Comparison of ENCODE assay signal across 8 cellular contexts in the genomic region with DNA sequence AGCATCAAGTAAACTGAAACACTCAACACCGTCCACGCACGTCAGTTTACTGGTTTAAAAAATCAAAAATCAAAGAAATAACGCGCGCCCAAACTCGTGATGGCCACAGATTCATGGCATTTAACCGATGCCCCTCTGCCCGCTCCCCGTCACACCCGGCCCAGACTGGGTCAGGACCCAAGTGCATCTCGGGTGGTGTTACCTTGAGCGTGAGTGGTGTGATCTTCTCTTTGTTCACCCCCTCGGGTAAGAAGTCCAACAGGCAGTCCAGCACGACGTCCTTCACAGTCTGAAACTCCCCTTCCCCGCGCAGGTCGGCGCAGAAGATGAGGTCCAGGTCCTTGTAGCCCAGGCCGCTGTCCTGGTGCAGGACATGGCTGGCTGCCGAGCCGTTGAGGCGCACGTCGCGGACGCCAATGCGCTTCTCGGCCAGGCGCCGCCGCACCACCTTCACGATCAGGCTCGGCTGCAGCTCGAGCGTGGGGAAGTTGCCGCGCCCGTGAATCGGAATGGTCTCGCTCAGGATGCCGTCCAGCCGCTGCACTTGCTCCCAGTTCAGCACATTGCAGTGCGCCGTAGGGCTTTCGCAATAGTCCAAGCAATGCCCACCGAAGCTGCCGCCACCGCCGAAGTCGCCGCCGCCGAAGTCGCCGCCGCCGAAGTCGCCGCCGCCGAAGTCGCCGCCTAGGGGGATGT. TPM values are rescaled to one million over a fixed set of nuclear protein-coding genes. Genes with fewer than 3 reads are reported as not detected.
DNase-seq lines count a peak whose midpoint lies in the region; ATAC-seq and TF ChIP-seq lines count a peak whose summit lies in the region.

No MANE protein-coding gene starts in this region.

- no peaks in the 10 kb centered on the region for H3K4me1 ChIP-seq in H9 (ENCODE audit: insufficient read depth, low read length)
- peaks cover 6% of the 10 kb centered on the region; the same call in 1 of the 2 replicates for H3K4me1 ChIP-seq in iPS-20b (ENCODE audit: insufficient read depth, low read length)
- peaks cover 21 to 28% (median 27%) of the 10 kb centered on the region in 3 donors for H3K4me1 ChIP-seq in skeletal muscle tissue (ENCODE audit: control insufficient read depth in 3 of 3, insufficient read depth in 3 of 3, low read length in 3 of 3)

- DNase-seq in AG04449 (ENCODE audit: low read depth, low spot score) = no peak
- peak; percentile 39 for DNase-seq in H9
- DNase-seq in brain microvascular endothelial cell = peak; percentile 22

- H3K9me3 ChIP-seq in H9 (ENCODE audit: control insufficient read depth, low read depth, low read length) (no peaks in the 10 kb centered on the region), iPS-20b (ENCODE audit: insufficient read depth, low read depth, low read length) (no peaks in the 10 kb centered on the region), skeletal muscle tissue (ENCODE audit: control insufficient read depth in 3 of 3, low read length in 3 of 3) (no peaks in the 10 kb centered on the region)

- peaks cover 0 to 3% (median 0%) of the 10 kb centered on the region in 3 experiments; a peak in 2 of 7 replicates for H3K36me3 Mint-ChIP-seq in H9 (ENCODE audit: insufficient read depth in 1 of 3, low read depth in 3 of 3)
- H3K36me3 Mint-ChIP-seq in T-helper 1 cell treated with Interleukin-12 subunit alpha and Interleukin-12 subunit beta and Interleukin-4 antibody, amounts not matched to agents 30 μg/mL and 1 μg/mL, for 36 hours (ENCODE audit: low read depth) = peaks cover 1% of the 10 kb centered on the region

- no peak overlapping the region for H4K91ac ChIP-seq in H9 (ENCODE audit: insufficient read length, low read depth, low read length)

- no peaks in the 10 kb centered on the region for H3K79me2 ChIP-seq in H9 (ENCODE audit: insufficient read depth, low read length)

- H3K27me3 ChIP-seq in H9 (ENCODE audit: insufficient read depth, low read length) (peaks cover 7% of the 10 kb centered on the region; the same call in 1 of the 2 replicates), brain microvascular endothelial cell (replicated peaks) (no peaks in the 10 kb centered on the region), iPS-20b (ENCODE audit: insufficient read depth, low read length) (peaks cover 51% of the 10 kb centered on the region), skeletal muscle tissue (ENCODE audit: control insufficient read depth in 3 of 3, insufficient read depth in 3 of 3, low read length in 3 of 3) (no peaks in the 10 kb centered on the region)

- peak overlapping the region; percentile 70 for H3K4me2 ChIP-seq in H9 (ENCODE audit: insufficient read depth, insufficient read length, low read length)

- H3K27ac Mint-ChIP-seq in H9 = no peak overlapping the region
- H3K27ac Mint-ChIP-seq in T-helper 1 cell treated with Interleukin-12 subunit alpha and Interleukin-12 subunit beta and Interleukin-4 antibody, amounts not matched to agents 30 μg/mL and 1 μg/mL, for 36 hours = no peak overlapping the region

- POLR2A ChIA-PET in AG04449 (lab: Yijun Ruan, JAX) = interaction anchor here (0.9 to 3.1 kb wide), 7 partner anchors 16 to 1297 kb away, joined by 3 to 32 read pairs (median 22); no protein-coding TSS in a partner anchor

- peaks cover 0 to 2% of the 10 kb centered on the region in 2 experiments; a peak in 1 of 5 replicates for H3K9me3 Mint-ChIP-seq in H9
- no peaks in the 10 kb centered on the region for H3K9me3 Mint-ChIP-seq in T-helper 1 cell treated with Interleukin-12 subunit alpha and Interleukin-12 subunit beta and Interleukin-4 antibody, amounts not matched to agents 30 μg/mL and 1 μg/mL, for 36 hours

- no peak overlapping the region for H2BK120ac ChIP-seq in H9 (ENCODE audit: low read depth, low read length, poor library complexity, severe bottlenecking)

- H3K18ac ChIP-seq in H9 (ENCODE audit: insufficient read length, low read depth, low read length) = peak overlapping the region; percentile 3

- H4K20me1 ChIP-seq in H9 (ENCODE audit: control insufficient read depth, insufficient read depth, insufficient read length) = no peaks in the 10 kb centered on the region

- no peak overlapping the region for H2BK15ac ChIP-seq in H9 (ENCODE audit: low read depth, low read length)

- in situ Hi-C loops in brain microvascular endothelial cell (cut with HindIII; ENCODE audit: low pct_ligation_motif_present, low sequenced_read_pairs) = loop anchor here (25.0 kb wide), 1 partner anchor 286 kb away; no protein-coding TSS in a partner anchor

- peak overlapping the region; percentile 15 for H3K9ac ChIP-seq in H9 (ENCODE audit: extremely low read depth, insufficient read length, low read length)
- H3K9ac ChIP-seq in iPS-20b (ENCODE audit: low read depth, low read length) = peak overlapping the region; percentile 44; the same call in 1 of the 2 replicates
- peak overlapping the region; percentile 87 to 95 (median 90) for H3K9ac ChIP-seq in skeletal muscle tissue (ENCODE audit: low read depth in 1 of 3, low read length in 3 of 3)

- H3K4me1 Mint-ChIP-seq in H9 = peaks cover 21 to 23% of the 10 kb centered on the region in 2 experiments
- peaks cover 11% of the 10 kb centered on the region for H3K4me1 Mint-ChIP-seq in T-helper 1 cell treated with Interleukin-12 subunit alpha and Interleukin-12 subunit beta and Interleukin-4 antibody, amounts not matched to agents 30 μg/mL and 1 μg/mL, for 36 hours (ENCODE audit: low read depth)

- H3K14ac ChIP-seq in H9 (ENCODE audit: insufficient read depth, low read length) = peak overlapping the region; percentile 33

- H4K5ac ChIP-seq in H9 (ENCODE audit: insufficient read length, low read depth, low read length) = no peak overlapping the region

- no peak overlapping the region for H4K8ac ChIP-seq in H9 (replicated peaks; ENCODE audit: insufficient read length, low read depth, low read length)

- H3K36me3 ChIP-seq in brain microvascular endothelial cell (replicated peaks) (no peaks in the 10 kb centered on the region), iPS-20b (ENCODE audit: insufficient read depth, low read depth, low read length) (no peaks in the 10 kb centered on the region), skeletal muscle tissue (ENCODE audit: control insufficient read depth in 3 of 3, insufficient read depth in 3 of 3, low read length in 3 of 3) (peaks cover 0 to under 1% (median 0%) of the 10 kb centered on the region in 3 donors)

- no peak for ATAC-seq in HG02798 (IDR thresholded peaks at IDR 0.05; ENCODE audit: poor library complexity, unreplicated experiment)
- ATAC-seq in GM18868 (IDR thresholded peaks at IDR 0.05; ENCODE audit: unreplicated experiment) = no peak

- no peak overlapping the region for H2BK5ac ChIP-seq in H9 (ENCODE audit: insufficient read length, low read length)

- no peak overlapping the region for H2AK5ac ChIP-seq in H9 (ENCODE audit: insufficient read length, low read length)

- H3K4ac ChIP-seq in H9 (ENCODE audit: low read depth, low read length) = no peak overlapping the region

- no peak overlapping the region for H3K27ac ChIP-seq in H9 (ENCODE audit: insufficient read length, low read depth, low read length)
- peak overlapping the region; percentile 87 for H3K27ac ChIP-seq in brain microvascular endothelial cell
- no peak overlapping the region for H3K27ac ChIP-seq in iPS-20b (ENCODE audit: low read length)
- peak overlapping the region; percentile 95 for H3K27ac ChIP-seq in skeletal muscle tissue (ENCODE audit: low read depth, low read length)

- CTCF ChIA-PET in AG04449 (lab: Yijun Ruan, JAX) = interaction anchor here (2.4 to 3.8 kb wide), 3 partner anchors 11 to 426 kb away, joined by 8 to 20 read pairs (median 16); no protein-coding TSS in a partner anchor

- peaks cover 43% of the 10 kb centered on the region for H3K27me3 Mint-ChIP-seq in H9 (ENCODE audit: low read depth)
- H3K27me3 Mint-ChIP-seq in T-helper 1 cell treated with Interleukin-12 subunit alpha and Interleukin-12 subunit beta and Interleukin-4 antibody, amounts not matched to agents 30 μg/mL and 1 μg/mL, for 36 hours (ENCODE audit: low read depth) = peaks cover 50% of the 10 kb centered on the region

- no peak overlapping the region for H3K23ac ChIP-seq in H9 (ENCODE audit: insufficient read length, low read depth, low read length)

- H3K79me1 ChIP-seq in H9 (ENCODE audit: insufficient read depth, low read depth, low read length, poor library complexity, severe bottlenecking) = no peaks in the 10 kb centered on the region

- H3K23me2 ChIP-seq in H9 (ENCODE audit: insufficient read length, low read depth, low read length, poor library complexity, severe bottlenecking) = peaks cover 12% of the 10 kb centered on the region

- no peak overlapping the region for H2BK12ac ChIP-seq in H9 (ENCODE audit: insufficient read length, low read depth, low read length)

- H2BK20ac ChIP-seq in H9 (ENCODE audit: low read depth, low read length, poor library complexity, severe bottlenecking) = no peak overlapping the region

- no peak overlapping the region for H3T11ph ChIP-seq in H9 (ENCODE audit: low read length)

- H3K4me3 ChIP-seq in AG04449 (ENCODE audit: low read depth, low read length) = peak overlapping the region; percentile 96
- peak overlapping the region; percentile 86 for H3K4me3 ChIP-seq in brain microvascular endothelial cell (ENCODE audit: low read depth, low read length)
- H3K4me3 ChIP-seq in iPS-20b (ENCODE audit: low read length) = peak overlapping the region; percentile 88
- peak overlapping the region; percentile 92 to 95 (median 94) for H3K4me3 ChIP-seq in skeletal muscle tissue (ENCODE audit: low read length in 3 of 3)

- no CpG with 5 or more reads among the region's 65 CpGs for WGBS in H9 (ENCODE audit: extremely low coverage, insufficient read length, low lambda C conversion rate)

- H3K56ac ChIP-seq in H9 (ENCODE audit: insufficient read length, low read depth, low read length) = no peak overlapping the region

- no peak for TF ChIP-seq CTCF in AG04449 (IDR thresholded peaks at IDR 0.05; ENCODE audit: insufficient read depth, low read length, missing control alignments)
- TF ChIP-seq CTCF in H9 (conservative IDR thresholded peaks at IDR 0.05) = no peak
- no peak for TF ChIP-seq CTCF in brain microvascular endothelial cell (IDR thresholded peaks at IDR 0.05; ENCODE audit: low read depth, low read length, missing control alignments)

- H3K4me3 Mint-ChIP-seq in H9 = peak overlapping the region; percentile 90 to 91
- H3K4me3 Mint-ChIP-seq in T-helper 1 cell treated with Interleukin-12 subunit alpha and Interleukin-12 subunit beta and Interleukin-4 antibody, amounts not matched to agents 30 μg/mL and 1 μg/mL, for 36 hours = peak overlapping the region; percentile 91

- H2AFZ ChIP-seq in H9 (ENCODE audit: low read length) = peak overlapping the region; percentile 60

RNA-seq across cellular contexts. Expression of a gene that starts 0.9 kb away (rescaled TPM):
- 1.4 and 1.6 TPM in 2 replicates for total RNA-seq in H9 (2021)
- total RNA-seq in skeletal muscle tissue = 28.2 TPM

Comparison
In these comparisons a context has a peak if more than half of its experiments do, and no peak if none do; other contexts are left out.
1. H3K27ac ChIP-seq: peak in brain microvascular endothelial cell (single experiment) and skeletal muscle tissue (single experiment); none in H9 (single experiment) and iPS-20b (single experiment).
2. H3K9ac ChIP-seq: peak in every context shown above with its lines; median percentile 90 in skeletal muscle tissue; 44 in iPS-20b; 15 in H9.
3. RNA of a gene that starts 0.9 kb away (total RNA-seq): 28.2 TPM in skeletal muscle tissue (single experiment); 1.4 to 1.6 TPM in H9; every median in the first group is over 10 times any median in the second.
4. Peak in every context shown above with its lines, with median percentiles within 50 percentile points of each other: H3K4me3 ChIP-seq.